In genomic region chr3:106001923-106002322, GRCh38 we compare ENCODE assay signal across 7 cellular contexts.
"Had no signal": no experiment of that assay in that cellular context is flagged by ENCODE, and none has a peak within 500 bp of the region (broad histone marks: within the 10 kb centered on the region; RNA-seq: fewer than 3 reads in every experiment).

No MANE protein-coding gene starts in this region.

- H3K27ac Mint-ChIP-seq: H9 had no signal

- DNase-seq: GM23248, H9, HCEC 1CT, KG1 had no signal

- H3K27ac ChIP-seq: GM23248, HL-60 had no signal

- H3K9ac ChIP-seq: GM23248 had no signal

- FAIRE-seq: HepG2 had no signal

- ATAC-seq: HepG2 had no signal

- H3K27me3 Mint-ChIP-seq: IgD-negative memory B cell had no signal

- H3K36me3 Mint-ChIP-seq: IgD-negative memory B cell had no signal

- H3K4me1 Mint-ChIP-seq: H9 had no signal

- H3K4me3 ChIP-seq: GM23248 had no signal

- H3K4me3 Mint-ChIP-seq: H9, IgD-negative memory B cell had no signal
